In the genomic region with DNA sequence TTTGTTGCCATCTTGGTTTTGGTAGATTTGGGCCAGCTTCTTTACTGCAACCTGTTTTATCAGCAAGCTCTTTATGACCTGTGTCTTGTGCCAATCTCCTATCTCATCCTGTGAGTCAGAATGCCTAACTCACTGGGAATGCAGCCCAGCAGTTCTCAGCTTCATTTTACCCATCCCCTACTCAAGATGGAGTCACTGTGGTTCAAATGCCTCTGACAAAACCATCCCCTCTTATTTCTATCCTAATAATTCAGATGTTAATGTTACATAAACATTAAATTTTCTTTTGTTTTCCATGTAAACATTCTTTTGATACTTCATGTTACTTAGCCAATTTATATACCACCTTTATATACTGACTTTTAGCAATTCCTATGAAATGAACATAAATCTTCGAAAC, we compare ENCODE assay signal across 1 cellular context.
A peak's percentile ranks its signal among the peaks of the same experiment; 100 is the strongest.
TF ChIP-seq lines count a peak whose summit lies in the region.

No MANE protein-coding gene starts in this region.

TF ChIP-seq in SK-N-SH, 30 proteins besides CTCF, POLR2A, EP300 and RAD21 (continued from another document):
- TF ChIP-seq, protein P1, sequence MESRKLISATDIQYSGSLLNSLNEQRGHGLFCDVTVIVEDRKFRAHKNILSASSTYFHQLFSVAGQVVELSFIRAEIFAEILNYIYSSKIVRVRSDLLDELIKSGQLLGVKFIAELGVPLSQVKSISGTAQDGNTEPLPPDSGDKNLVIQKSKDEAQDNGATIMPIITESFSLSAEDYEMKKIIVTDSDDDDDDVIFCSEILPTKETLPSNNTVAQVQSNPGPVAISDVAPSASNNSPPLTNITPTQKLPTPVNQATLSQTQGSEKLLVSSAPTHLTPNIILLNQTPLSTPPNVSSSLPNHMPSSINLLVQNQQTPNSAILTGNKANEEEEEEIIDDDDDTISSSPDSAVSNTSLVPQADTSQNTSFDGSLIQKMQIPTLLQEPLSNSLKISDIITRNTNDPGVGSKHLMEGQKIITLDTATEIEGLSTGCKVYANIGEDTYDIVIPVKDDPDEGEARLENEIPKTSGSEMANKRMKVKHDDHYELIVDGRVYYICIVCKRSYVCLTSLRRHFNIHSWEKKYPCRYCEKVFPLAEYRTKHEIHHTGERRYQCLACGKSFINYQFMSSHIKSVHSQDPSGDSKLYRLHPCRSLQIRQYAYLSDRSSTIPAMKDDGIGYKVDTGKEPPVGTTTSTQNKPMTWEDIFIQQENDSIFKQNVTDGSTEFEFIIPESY (IDR thresholded peaks at IDR 0.05; ENCODE audit: borderline replicate concordance, low read depth), result no peak
- TF ChIP-seq TCF12 (IDR thresholded peaks at IDR 0.05), result 0 out of 2 replicates have a peak, but pooled peaks have one; percentile 7
- TF ChIP-seq JUND (IDR thresholded peaks at IDR 0.05), result peak; percentile 35; the same call in 1 of the 2 replicates
- TF ChIP-seq FOSL2 (IDR thresholded peaks at IDR 0.05; ENCODE audit: borderline replicate concordance, low read depth), result 0 out of 2 replicates have a peak, but pooled peaks have one; percentile 33
- TF ChIP-seq RXRA (IDR thresholded peaks at IDR 0.05; ENCODE audit: borderline replicate concordance, low read depth), result no peak
- no peak for TF ChIP-seq RFX5 (IDR thresholded peaks at IDR 0.05; ENCODE audit: low read length)
- TF ChIP-seq POLR2AphosphoS5 (IDR thresholded peaks at IDR 0.05; ENCODE audit: low read depth, low read length), result no peak
- TF ChIP-seq NFIC (IDR thresholded peaks at IDR 0.05; ENCODE audit: borderline replicate concordance), result 0 out of 2 replicates have a peak, but pooled peaks have one; percentile 17
- TF ChIP-seq, protein P2, sequence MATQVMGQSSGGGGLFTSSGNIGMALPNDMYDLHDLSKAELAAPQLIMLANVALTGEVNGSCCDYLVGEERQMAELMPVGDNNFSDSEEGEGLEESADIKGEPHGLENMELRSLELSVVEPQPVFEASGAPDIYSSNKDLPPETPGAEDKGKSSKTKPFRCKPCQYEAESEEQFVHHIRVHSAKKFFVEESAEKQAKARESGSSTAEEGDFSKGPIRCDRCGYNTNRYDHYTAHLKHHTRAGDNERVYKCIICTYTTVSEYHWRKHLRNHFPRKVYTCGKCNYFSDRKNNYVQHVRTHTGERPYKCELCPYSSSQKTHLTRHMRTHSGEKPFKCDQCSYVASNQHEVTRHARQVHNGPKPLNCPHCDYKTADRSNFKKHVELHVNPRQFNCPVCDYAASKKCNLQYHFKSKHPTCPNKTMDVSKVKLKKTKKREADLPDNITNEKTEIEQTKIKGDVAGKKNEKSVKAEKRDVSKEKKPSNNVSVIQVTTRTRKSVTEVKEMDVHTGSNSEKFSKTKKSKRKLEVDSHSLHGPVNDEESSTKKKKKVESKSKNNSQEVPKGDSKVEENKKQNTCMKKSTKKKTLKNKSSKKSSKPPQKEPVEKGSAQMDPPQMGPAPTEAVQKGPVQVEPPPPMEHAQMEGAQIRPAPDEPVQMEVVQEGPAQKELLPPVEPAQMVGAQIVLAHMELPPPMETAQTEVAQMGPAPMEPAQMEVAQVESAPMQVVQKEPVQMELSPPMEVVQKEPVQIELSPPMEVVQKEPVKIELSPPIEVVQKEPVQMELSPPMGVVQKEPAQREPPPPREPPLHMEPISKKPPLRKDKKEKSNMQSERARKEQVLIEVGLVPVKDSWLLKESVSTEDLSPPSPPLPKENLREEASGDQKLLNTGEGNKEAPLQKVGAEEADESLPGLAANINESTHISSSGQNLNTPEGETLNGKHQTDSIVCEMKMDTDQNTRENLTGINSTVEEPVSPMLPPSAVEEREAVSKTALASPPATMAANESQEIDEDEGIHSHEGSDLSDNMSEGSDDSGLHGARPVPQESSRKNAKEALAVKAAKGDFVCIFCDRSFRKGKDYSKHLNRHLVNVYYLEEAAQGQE (IDR thresholded peaks at IDR 0.05; ENCODE audit: low read depth, low read length), result no peak
